Comparison of ENCODE assay signal across 35 cellular contexts in the genomic region with DNA sequence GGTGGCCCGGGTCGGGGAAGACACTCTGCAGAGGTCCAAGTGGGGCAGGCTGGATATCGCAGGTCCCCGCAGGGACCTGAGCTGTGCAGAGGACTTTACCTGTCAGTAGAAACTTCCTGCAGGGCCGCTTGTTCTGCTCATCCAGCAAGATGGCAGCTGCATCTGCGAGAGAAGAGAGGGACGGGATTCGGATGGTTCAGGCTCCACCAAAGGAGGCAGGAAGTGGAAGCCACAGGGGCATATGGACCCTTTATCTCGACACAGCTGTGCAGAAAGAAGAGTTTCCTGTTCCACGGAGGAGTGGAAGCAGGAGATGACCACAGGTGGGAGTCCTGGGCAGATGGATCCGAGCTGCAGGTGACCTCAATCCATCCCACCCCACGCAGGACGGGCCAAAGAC. TPM values are rescaled to one million over a fixed set of nuclear protein-coding genes. Genes with fewer than 3 reads are reported as not detected.
"Had no signal": no experiment of that assay in that cellular context is flagged by ENCODE, and none has a peak within 500 bp of the region (broad histone marks: within the 10 kb centered on the region; RNA-seq: fewer than 3 reads in every experiment).

No MANE protein-coding gene starts in this region.

- H3K9me3 ChIP-seq: ascending aorta, gastroesophageal sphincter, left lung, lower lobe of right lung, right atrium auricular region, thoracic aorta, uterus had no signal

- H3K36me3 ChIP-seq: cardiac muscle cell, uterus had no signal

- H3K27ac ChIP-seq: ascending aorta, cardiac muscle cell, coronary artery, gastroesophageal sphincter, left lung, lower lobe of right lung, right atrium auricular region, thoracic aorta, uterus, VCaP had no signal

- H3K4me1 Mint-ChIP-seq: activated CD4-positive, alpha-beta T cell treated with anti-CD3 and anti-CD28 coated beads, Interleukin-2, amount 10 ng/mL, durations not matched to agents 24 days and 14 days; neural crest cell had no signal

- H3K9me3 Mint-ChIP-seq: activated CD4-positive, alpha-beta memory T cell treated with anti-CD3 and anti-CD28 coated beads for 36 hours; activated CD4-positive, alpha-beta T cell treated with anti-CD3 and anti-CD28 coated beads, Interleukin-2, amount 10 ng/mL, durations not matched to agents 24 days and 14 days; brain; naive thymus-derived CD8-positive, alpha-beta T cell; neural crest cell; type B pancreatic cell had no signal

- H3K27me3 Mint-ChIP-seq: activated CD4-positive, alpha-beta memory T cell treated with anti-CD3 and anti-CD28 coated beads for 36 hours; activated CD4-positive, alpha-beta T cell treated with anti-CD3 and anti-CD28 coated beads, Interleukin-2, amount 10 ng/mL, durations not matched to agents 24 days and 14 days; activated naive CD8-positive, alpha-beta T cell; brain; naive thymus-derived CD8-positive, alpha-beta T cell; type B pancreatic cell had no signal

- H3K27ac Mint-ChIP-seq: activated CD4-positive, alpha-beta memory T cell treated with anti-CD3 and anti-CD28 coated beads for 36 hours; activated CD4-positive, alpha-beta T cell treated with anti-CD3 and anti-CD28 coated beads, Interleukin-2, amount 10 ng/mL, durations not matched to agents 24 days and 14 days; activated naive CD8-positive, alpha-beta T cell; brain; type B pancreatic cell had no signal

- ATAC-seq: activated CD4-positive, CD25-positive, alpha-beta regulatory T cell treated with anti-CD3 and anti-CD28 coated beads, Interleukin-2, amount 50 U/mL, for 24 hours; gastroesophageal sphincter; left lung; lower lobe of right lung; naive thymus-derived CD8-positive, alpha-beta T cell; stimulated activated naive CD8-positive, alpha-beta T cell treated with anti-CD3 and anti-CD28 coated beads, Interleukin-15, Interleukin-2, amounts not matched to agents 100 U/mL and 50 U/mL, for 24 hours had no signal

- DNase-seq: activated CD4-positive, alpha-beta memory T cell treated with anti-CD3 and anti-CD28 coated beads for 36 hours; activated CD4-positive, alpha-beta T cell treated with anti-CD3 and anti-CD28 coated beads, Interleukin-2, amount 10 ng/mL, durations not matched to agents 24 days and 14 days; activated effector memory CD4-positive, alpha-beta T cell treated with Interleukin-2 at 50 U/mL for 16 hours; activated naive CD4-positive, alpha-beta T cell treated with Interleukin-2 at 50 U/mL for 16 hours; activated T-cell treated with anti-CD3 and anti-CD28 coated beads, Interleukin-2, amount 50 U/mL, for 48 hours; head of caudate nucleus; hippocampal formation; kidney glomerular epithelial cell; left lung; lower lobe of right lung; mesenchymal stem cell; occipital lobe; stimulated activated CD4-positive, alpha-beta T cell treated with anti-CD3 and anti-CD28 coated beads, Interleukin-1b, Interleukin-23, amount 100 ng/mL, for 48 hours; stimulated activated naive CD8-positive, alpha-beta T cell treated with anti-CD3 and anti-CD28 coated beads, Interleukin-15, Interleukin-2, amounts not matched to agents 100 U/mL and 50 U/mL, for 24 hours; T-helper 9 cell; uterus had no signal

- H3K4me3 Mint-ChIP-seq: activated CD4-positive, alpha-beta memory T cell treated with anti-CD3 and anti-CD28 coated beads for 36 hours; activated CD4-positive, alpha-beta T cell treated with anti-CD3 and anti-CD28 coated beads, Interleukin-2, amount 10 ng/mL, durations not matched to agents 24 days and 14 days; activated naive CD8-positive, alpha-beta T cell; brain; naive thymus-derived CD8-positive, alpha-beta T cell; neural crest cell; type B pancreatic cell had no signal

RNA-seq across cellular contexts. Expression of gene CABP7, which starts 22.5 kb away (rescaled TPM):
- total RNA-seq: activated CD4-positive, alpha-beta T cell treated with anti-CD3 and anti-CD28 coated beads, Interleukin-2, amount 10 ng/mL, durations not matched to agents 24 days and 14 days; ascending aorta; cardiac muscle cell; endothelial cell of umbilical vein; fibroblast of lung; fibroblast of villous mesenchyme; left lung; lower lobe of right lung; neural crest cell; pulmonary artery endothelial cell; right atrium auricular region; smooth muscle cell; subcutaneous adipose tissue had no signal
- polyA plus RNA-seq: endothelial cell of umbilical vein, fibroblast of lung, smooth muscle cell had no signal
